Comparison of ENCODE assay signal across 9 cellular contexts in genomic region chr7:37341033-37341630, GRCh38.
DNase-seq lines count a peak whose midpoint lies in the region; ATAC-seq and FAIRE-seq lines count a peak whose summit lies in the region.
"Had no signal": no experiment of that assay in that cellular context is flagged by ENCODE, and none has a peak within 500 bp of the region (broad histone marks: within the 10 kb centered on the region; RNA-seq: fewer than 3 reads in every experiment).

No MANE protein-coding gene starts in this region.

- H3K9me3 ChIP-seq in effector memory CD4-positive, alpha-beta T cell (ENCODE audit: control insufficient read depth, low read length), result no peaks in the 10 kb centered on the region

- ATAC-seq in GM18517 (IDR thresholded peaks at IDR 0.05; ENCODE audit: unreplicated experiment) (peak; percentile 57), GM21528 (IDR thresholded peaks at IDR 0.05; ENCODE audit: low FRiP score, unreplicated experiment) (peak; percentile 35), HG03457 (IDR thresholded peaks at IDR 0.05; ENCODE audit: unreplicated experiment) (peak; percentile 27)

- peak overlapping the region; percentile 17 for H3K4me3 ChIP-seq in effector memory CD4-positive, alpha-beta T cell (ENCODE audit: insufficient read depth, low read depth, low read length, poor library complexity, severe bottlenecking)

- no peak for DNase-seq in effector memory CD4-positive, alpha-beta T cell
- DNase-seq in RCC 7860 (ENCODE audit: low spot score), result no peak
- DNase-seq in hypothalamus (lab: John Stamatoyannopoulos, UW), result no peak
- no peak for DNase-seq in NCI-H187 treated with DMSO at 0.1 percent for 48 hours (lab: John Stamatoyannopoulos, UW)
- DNase-seq in C1 segment of cervical spinal cord (lab: John Stamatoyannopoulos, UW), result no peak
- DNase-seq: NCI-H774 had no signal

- FAIRE-seq in RCC 7860 (lab: Jason Lieb, UNC), result no peak

- no peaks in the 10 kb centered on the region for H3K27me3 ChIP-seq in effector memory CD4-positive, alpha-beta T cell (replicated peaks; ENCODE audit: control insufficient read depth, insufficient read depth, low read length, poor library complexity, severe bottlenecking)

- H3K36me3 ChIP-seq in effector memory CD4-positive, alpha-beta T cell (ENCODE audit: control insufficient read depth, insufficient read depth, low read length), result peaks cover 8% of the 10 kb centered on the region

- peaks cover 24% of the 10 kb centered on the region for H3K4me1 ChIP-seq in effector memory CD4-positive, alpha-beta T cell (ENCODE audit: control insufficient read depth, insufficient read depth, low read length, poor library complexity, severe bottlenecking)

- H3K27ac ChIP-seq in effector memory CD4-positive, alpha-beta T cell (ENCODE audit: insufficient read depth, low read length, poor library complexity, severe bottlenecking), result no peak overlapping the region
